In the genomic region with DNA sequence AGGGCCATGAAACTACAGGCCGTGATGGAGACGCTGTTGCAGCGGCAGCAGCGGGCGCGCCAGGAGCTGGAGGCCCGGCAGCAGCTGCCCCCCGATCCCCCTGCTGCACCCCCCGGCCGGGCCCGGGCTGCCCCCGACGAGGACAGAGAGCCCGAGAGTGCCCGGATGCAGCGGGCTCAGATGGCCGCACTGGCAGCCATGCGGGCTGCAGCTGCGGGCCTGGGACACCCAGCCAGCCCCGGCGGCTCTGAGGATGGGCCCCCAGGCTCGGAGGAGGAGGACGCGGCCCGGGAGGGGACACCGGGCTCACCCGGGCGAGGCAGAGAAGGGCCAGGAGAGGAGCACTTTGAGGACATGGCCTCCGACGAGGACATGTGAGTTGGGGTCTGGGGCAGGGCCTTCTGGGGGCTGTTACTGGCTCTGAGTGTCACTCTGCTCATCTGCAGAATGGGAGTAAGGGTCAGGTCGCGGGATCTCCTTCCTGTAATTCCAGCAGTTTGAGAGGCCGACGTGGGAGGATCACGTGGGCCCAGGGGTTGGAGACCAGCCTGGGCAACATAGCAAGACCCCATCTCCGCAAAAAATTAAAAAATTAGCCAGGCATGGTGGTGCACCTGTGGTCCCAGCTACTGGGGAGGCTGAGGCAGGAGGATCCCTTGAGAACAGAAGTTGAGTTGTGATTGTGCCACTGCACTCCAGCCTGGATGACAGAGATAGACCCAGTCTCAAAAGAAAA, we compare ENCODE assay signal across 19 cellular contexts. TPM values are rescaled to one million over a fixed set of nuclear protein-coding genes. Genes with fewer than 3 reads are reported as not detected.
DNase-seq lines count a peak whose midpoint lies in the region; ATAC-seq, FAIRE-seq and TF ChIP-seq lines count a peak whose summit lies in the region.
"Had no signal": no experiment of that assay in that cellular context is flagged by ENCODE, and none has a peak within 500 bp of the region (broad histone marks: within the 10 kb centered on the region; RNA-seq: fewer than 3 reads in every experiment).

No MANE protein-coding gene starts in this region.

- H3K36me3 ChIP-seq in GM12878 (ENCODE audit: control insufficient read depth in 2 of 2, insufficient read depth in 2 of 2, low read length in 1 of 2), result peaks cover 7 to 10% of the 10 kb centered on the region in 2 experiments
- H3K36me3 ChIP-seq: SJCRH30 had no signal

- WGBS in GM12878 (ENCODE audit: insufficient coverage, insufficient replicate concordance, low lambda C conversion rate, missing lambda C conversion rate), result 93% methylated on average over 21 of the region's 36 CpGs

- H3K27ac ChIP-seq in GM12878 (ENCODE audit: control insufficient read depth, insufficient read depth), result no peak overlapping the region
- H3K27ac ChIP-seq: KMS-11, SJCRH30 had no signal

- FAIRE-seq in GM12878 (lab: Jason Lieb, UNC), result no peak
- FAIRE-seq: H54 had no signal

- peak overlapping the region; percentile 74 for H3K27ac Mint-ChIP-seq in activated CD4-positive, alpha-beta T cell treated with anti-CD3 and anti-CD28 coated beads, Interleukin-2, amount 10 ng/mL, durations not matched to agents 7 days and 5 days
- H3K27ac Mint-ChIP-seq in mesothelial cell of epicardium, result peak overlapping the region; percentile 59
- peak overlapping the region; percentile 64 for H3K27ac Mint-ChIP-seq in progenitor cell of endocrine pancreas
- H3K27ac Mint-ChIP-seq: HFFc6 had no signal

- peaks cover 70% of the 10 kb centered on the region for H3K79me2 ChIP-seq in GM12878 (ENCODE audit: control insufficient read depth, insufficient read depth, low read length)

- no peak for TF ChIP-seq EP300 in GM12878 (IDR thresholded peaks at IDR 0.05; ENCODE audit: borderline replicate concordance in 1 of 2, control insufficient read depth in 1 of 2, low read depth in 2 of 2, low read length in 2 of 2)

- SMC1A ChIA-PET in GM12878 (lab: Charles Lee; ENCODE audit: uncharacterized antibody, unreplicated experiment), result interaction anchor here (2.0 kb wide), 1 partner anchor 20 kb away, joined by 4 read pairs; no protein-coding TSS in a partner anchor

- no peak for TF ChIP-seq RAD21 in GM12878 (IDR thresholded peaks at IDR 0.05; ENCODE audit: insufficient read depth, low read depth, low read length)

- CTCF ChIA-PET in activated CD4-positive, alpha-beta T cell treated with anti-CD3 and anti-CD28 coated beads, Interleukin-2, amount 10 ng/mL, durations not matched to agents 7 days and 5 days (lab: Charles Lee), result interaction anchor here (1.0 to 1.5 kb wide), 2 partner anchors 9 to 10 kb away, joined by 3 read pairs; no protein-coding TSS in a partner anchor
- CTCF ChIA-PET in GM12878 (lab: Yijun Ruan, JAX), result interaction anchor here (0.7 kb wide), 1 partner anchor 19 kb away, joined by 3 read pairs; no protein-coding TSS in a partner anchor

- no peaks in the 10 kb centered on the region for H3K9me3 Mint-ChIP-seq in activated CD4-positive, alpha-beta T cell treated with anti-CD3 and anti-CD28 coated beads, Interleukin-2, amount 10 ng/mL, durations not matched to agents 7 days and 5 days
- H3K9me3 Mint-ChIP-seq in mesothelial cell of epicardium (no peaks in the 10 kb centered on the region), progenitor cell of endocrine pancreas (ENCODE audit: low read depth) (no peaks in the 10 kb centered on the region)
- H3K9me3 Mint-ChIP-seq: HFFc6 had no signal

- no peak overlapping the region for H3K4me3 Mint-ChIP-seq in activated CD4-positive, alpha-beta T cell treated with anti-CD3 and anti-CD28 coated beads, Interleukin-2, amount 10 ng/mL, durations not matched to agents 7 days and 5 days
- H3K4me3 Mint-ChIP-seq in mesothelial cell of epicardium (peak overlapping the region; percentile 36), progenitor cell of endocrine pancreas (ENCODE audit: low read depth) (no peak overlapping the region)
- H3K4me3 Mint-ChIP-seq: HFFc6 had no signal

- H3K4me1 ChIP-seq in GM12878 (ENCODE audit: control insufficient read depth, insufficient read depth, low read length), result peaks cover 14% of the 10 kb centered on the region

- in situ Hi-C loops in GM12878 (cut with MboI), result no loop called here

- H3K27me3 Mint-ChIP-seq in activated CD4-positive, alpha-beta T cell treated with anti-CD3 and anti-CD28 coated beads, Interleukin-2, amount 10 ng/mL, durations not matched to agents 7 days and 5 days, result no peaks in the 10 kb centered on the region
- H3K27me3 Mint-ChIP-seq in mesothelial cell of epicardium (ENCODE audit: low read depth) (no peaks in the 10 kb centered on the region), progenitor cell of endocrine pancreas (no peaks in the 10 kb centered on the region)

- peak; percentile 20; the same call in 1 of the 2 replicates for TF ChIP-seq POLR2A in GM12878 (IDR thresholded peaks at IDR 0.05; ENCODE audit: low read depth, low read length)

- no peak overlapping the region for H3K9ac ChIP-seq in GM12878 (ENCODE audit: control insufficient read depth, insufficient read depth, low read length)
- H3K9ac ChIP-seq: KMS-11 had no signal

- RAD21 ChIA-PET in GM12878 (lab: Charles Lee; ENCODE audit: unreplicated experiment), result no interaction called here

- no peak overlapping the region for H3K4me2 ChIP-seq in GM12878 (ENCODE audit: control insufficient read depth, insufficient read depth)
- H3K4me2 ChIP-seq: KMS-11 had no signal

- peaks cover 8% of the 10 kb centered on the region for H3K36me3 Mint-ChIP-seq in activated CD4-positive, alpha-beta T cell treated with anti-CD3 and anti-CD28 coated beads, Interleukin-2, amount 10 ng/mL, durations not matched to agents 7 days and 5 days (ENCODE audit: low read depth)
- peaks cover 3% of the 10 kb centered on the region for H3K36me3 Mint-ChIP-seq in mesothelial cell of epicardium
- H3K36me3 Mint-ChIP-seq in progenitor cell of endocrine pancreas (ENCODE audit: insufficient read depth), result peaks cover 3% of the 10 kb centered on the region

- no peak overlapping the region for H2AFZ ChIP-seq in GM12878 (ENCODE audit: control insufficient read depth, low read depth, low read length)

- H3K4me1 Mint-ChIP-seq in activated CD4-positive, alpha-beta T cell treated with anti-CD3 and anti-CD28 coated beads, Interleukin-2, amount 10 ng/mL, durations not matched to agents 7 days and 5 days, result peaks cover 14% of the 10 kb centered on the region
- peaks cover 15% of the 10 kb centered on the region for H3K4me1 Mint-ChIP-seq in mesothelial cell of epicardium
- H3K4me1 Mint-ChIP-seq in progenitor cell of endocrine pancreas (ENCODE audit: low read depth), result peaks cover 3% of the 10 kb centered on the region

- H4K20me1 ChIP-seq in GM12878 (ENCODE audit: control insufficient read depth, insufficient read depth), result no peaks in the 10 kb centered on the region

- POLR2A ChIA-PET in activated CD4-positive, alpha-beta T cell treated with anti-CD3 and anti-CD28 coated beads, Interleukin-2, amount 10 ng/mL, durations not matched to agents 7 days and 5 days (lab: Charles Lee), result no interaction called here
- POLR2A ChIA-PET in GM12878 (lab: Charles Lee), result interaction anchor here (0.6 to 0.7 kb wide), 2 partner anchors 35 to 170 kb away, joined by 3 read pairs; no protein-coding TSS in a partner anchor

- BruUV-seq in GM12878 (replicated peaks; lab: Mats Ljungman, UMichigan), result no TSS peak

- intact Hi-C loops in GM12878 (cut with micrococcal nuclease; ENCODE audit: unreplicated experiment), result loop anchor here (10.0 kb wide), 1 partner anchor 315 kb away; a partner anchor contains a TSS

- TF ChIP-seq CTCF in GM12878 (IDR thresholded peaks at IDR 0.05 in 2 of 3, conservative IDR thresholded peaks at IDR 0.05 in 1 of 3; ENCODE audit: control insufficient read depth in 2 of 3, extremely low read depth in 1 of 3, insufficient read depth in 1 of 3, low read depth in 3 of 3, low read length in 3 of 3) (no peak), mesothelial cell of epicardium (IDR thresholded peaks at IDR 0.05; ENCODE audit: unreplicated experiment) (no peak), progenitor cell of endocrine pancreas (IDR thresholded peaks at IDR 0.05; ENCODE audit: unreplicated experiment) (no peak), GM20000 (IDR thresholded peaks at IDR 0.05; ENCODE audit: extremely low read depth, missing control alignments) (no peak)

- no peaks in the 10 kb centered on the region for H3K9me3 ChIP-seq in GM12878 (replicated peaks; ENCODE audit: control insufficient read depth, insufficient read depth, low read length)
- H3K9me3 ChIP-seq: SJCRH30 had no signal

- no peak for ATAC-seq in GM12878

- H3K4me3 ChIP-seq in GM12878, result no peak overlapping the region
- H3K4me3 ChIP-seq: SJCRH30 had no signal

- no peaks in the 10 kb centered on the region for H3K27me3 ChIP-seq in GM12878 (replicated peaks in 1 of 2; ENCODE audit: control insufficient read depth in 2 of 2, insufficient read depth in 2 of 2, low read length in 1 of 2)
- H3K27me3 ChIP-seq: SJCRH30 had no signal

- DNase-seq in activated CD4-positive, alpha-beta T cell treated with anti-CD3 and anti-CD28 coated beads, Interleukin-2, amount 10 ng/mL, durations not matched to agents 7 days and 5 days, result no peak
- no peak for DNase-seq in activated CD4-positive, alpha-beta T cell treated with anti-CD3 and anti-CD28 coated beads, Interleukin-2, amount 50 U/mL, for 1 hour
- DNase-seq in GM12878 (ENCODE audit: low read depth, low spot score), result no peak
- DNase-seq in mesothelial cell of epicardium (ENCODE audit: low spot score in 2 of 2, unreplicated experiment in 2 of 2), result no peak
- no peak for DNase-seq in progenitor cell of endocrine pancreas (ENCODE audit: low spot score, unreplicated experiment)
- no peak for DNase-seq in DMS79 treated with DMSO at 0.1 percent for 48 hours (lab: John Stamatoyannopoulos, UW)
- DNase-seq in GM20000 (ENCODE audit: low spot score), result no peak
- DNase-seq in NCI-H748 treated with DMSO at 0.1 percent for 48 hours (lab: John Stamatoyannopoulos, UW), result no peak
- DNase-seq: AML-193, EL, HFFc6, NCI-H1417 treated with DMSO at 0.1 percent for 48 hours, NCI-H187 treated with DMSO at 0.1 percent for 48 hours, NCI-H226, NCI-H524, SJCRH30 had no signal

RNA-seq across cellular contexts. Expression of a gene that starts 3.9 kb away (rescaled TPM):
- 10 to 100 TPM; 25.8 to 28.4 TPM for total RNA-seq in activated CD4-positive, alpha-beta T cell treated with anti-CD3 and anti-CD28 coated beads, Interleukin-2, amount 10 ng/mL, durations not matched to agents 7 days and 5 days
- 148 and 152 TPM in 2 replicates for total RNA-seq in GM12878 (2013; cell fraction: nucleolus; rRNA removed)
- total RNA-seq in GM12878 (2014; rRNA removed), result 30.2 and 34.2 TPM in 2 replicates
- 18.3 and 23.6 TPM in 2 replicates for total RNA-seq in GM12878 (2014; rRNA removed; fragmentation: Illumina TruSeq; extraction: Trizol)
- total RNA-seq in GM12878 (2021), result 68.3 and 70.0 TPM in 2 replicates
- 10.8 TPM for polyA plus RNA-seq in GM12878 (2011; ENCODE audit: low read depth)
- 6.5 and 17.1 TPM in 2 replicates for polyA plus RNA-seq in GM12878 (2011; rRNA removed)
- polyA plus RNA-seq in GM12878 (2011; cell fraction: cytosol; rRNA removed), result 22.9 and 33.7 TPM in 2 replicates
- polyA plus RNA-seq in GM12878 (2011; cell fraction: nucleus; rRNA removed), result 52.3 and 76.3 TPM in 2 replicates
- polyA plus RNA-seq in GM12878 (2012), result 33.7 and 35.9 TPM in 2 replicates
- polyA plus RNA-seq in GM12878 (2014; fragmentation: Illumina TruSeq; extraction: Trizol), result 5.7 and 16.3 TPM in 2 replicates
- 1 to 10 TPM in 1 of 2 experiments, under 1 TPM in 1; 0.76 to 1.6 TPM for polyA plus RNA-seq in GM12878 (2014; fragmentation: Nextera tagmentation; extraction: Ambion mirVana)
- 37.0 and 45.1 TPM in 2 replicates for polyA plus RNA-seq in GM12878 (2014; rRNA removed)
- polyA plus RNA-seq in GM12878 (2016; fragmentation: Nextera tagmentation; extraction: Ambion mirVana), result 1 to 10 TPM; 8.9 to 9.6 TPM
- polyA minus RNA-seq in GM12878 (2011; rRNA and poly(A)+ RNA removed), result 42.1 and 69.0 TPM in 2 replicates
- 48.9 and 50.8 TPM in 2 replicates for polyA minus RNA-seq in GM12878 (2011; cell fraction: cytosol; rRNA and poly(A)+ RNA removed)
- 33.1 and 53.2 TPM in 2 replicates for polyA minus RNA-seq in GM12878 (2011; cell fraction: nucleus; rRNA and poly(A)+ RNA removed)
- total RNA-seq in mesothelial cell of epicardium, result 65.9 to 72.4 TPM (median 70.6 TPM) in 3 replicates
- total RNA-seq in progenitor cell of endocrine pancreas, result 149 and 154 TPM in 2 replicates

RNA-seq across cellular contexts. Expression of a gene that starts 12.6 kb away (rescaled TPM):
- total RNA-seq in activated CD4-positive, alpha-beta T cell treated with anti-CD3 and anti-CD28 coated beads, Interleukin-2, amount 10 ng/mL, durations not matched to agents 7 days and 5 days, result 1 to 10 TPM in 1 of 2 experiments, under 1 TPM in 1; 0.72 to 1.1 TPM
- total RNA-seq in GM12878 (2013; cell fraction: nucleolus; rRNA removed), result 16.9 and 18.1 TPM in 2 replicates
- 0.60 and 2.7 TPM in 2 replicates for total RNA-seq in GM12878 (2014; rRNA removed)
- not detected in 2 replicates for total RNA-seq in GM12878 (2014; rRNA removed; fragmentation: Illumina TruSeq; extraction: Trizol)
- total RNA-seq in GM12878 (2021), result 1.8 TPM in 2 replicates
- 0.30 TPM for polyA plus RNA-seq in GM12878 (2011; ENCODE audit: low read depth)
- 1.6 and 2.8 TPM in 2 replicates for polyA plus RNA-seq in GM12878 (2011; rRNA removed)
- 2.7 and 4.7 TPM in 2 replicates for polyA plus RNA-seq in GM12878 (2011; cell fraction: cytosol; rRNA removed)
- polyA plus RNA-seq in GM12878 (2011; cell fraction: nucleus; rRNA removed), result 19.3 and 20.1 TPM in 2 replicates
- 1.9 and 2.3 TPM in 2 replicates for polyA plus RNA-seq in GM12878 (2012)
- not detected in 2 replicates for polyA plus RNA-seq in GM12878 (2014; fragmentation: Illumina TruSeq; extraction: Trizol)
- under 1 TPM in 1 of 2 experiments, not detected in 1; 0.13 TPM for polyA plus RNA-seq in GM12878 (2014; fragmentation: Nextera tagmentation; extraction: Ambion mirVana)
- polyA plus RNA-seq in GM12878 (2014; rRNA removed), result 0.83 and 2.1 TPM in 2 replicates
- 1 to 10 TPM in 1 of 2 experiments, under 1 TPM in 1; 0.14 to 1.4 TPM for polyA plus RNA-seq in GM12878 (2016; fragmentation: Nextera tagmentation; extraction: Ambion mirVana)
- polyA minus RNA-seq in GM12878 (2011; rRNA and poly(A)+ RNA removed), result 0.29 and 1.3 TPM in 2 replicates
- polyA minus RNA-seq in GM12878 (2011; cell fraction: cytosol; rRNA and poly(A)+ RNA removed), result 1.9 and 2.8 TPM in 2 replicates
- polyA minus RNA-seq in GM12878 (2011; cell fraction: nucleus; rRNA and poly(A)+ RNA removed), result 1.7 and 3.2 TPM in 2 replicates
- 1.0 to 1.5 TPM (median 1.1 TPM) in 3 replicates for total RNA-seq in mesothelial cell of epicardium
- 5.8 and 6.1 TPM in 2 replicates for total RNA-seq in progenitor cell of endocrine pancreas
- total RNA-seq: HFFc6, M059J had no signal

RNA-seq across cellular contexts. Expression of a gene that starts 16.7 kb away (rescaled TPM):
- 100 to 1,000 TPM; 120 to 121 TPM for total RNA-seq in activated CD4-positive, alpha-beta T cell treated with anti-CD3 and anti-CD28 coated beads, Interleukin-2, amount 10 ng/mL, durations not matched to agents 7 days and 5 days
- 17.9 and 20.1 TPM in 2 replicates for total RNA-seq in GM12878 (2013; cell fraction: nucleolus; rRNA removed)
- total RNA-seq in GM12878 (2014; rRNA removed), result 24.3 and 28.1 TPM in 2 replicates
- 18.2 and 19.6 TPM in 2 replicates for total RNA-seq in GM12878 (2014; rRNA removed; fragmentation: Illumina TruSeq; extraction: Trizol)
- 51.6 and 54.5 TPM in 2 replicates for total RNA-seq in GM12878 (2021)
- polyA plus RNA-seq in GM12878 (2011; ENCODE audit: low read depth), result 14.1 TPM
- polyA plus RNA-seq in GM12878 (2011; rRNA removed), result 12.1 and 26.1 TPM in 2 replicates
- 43.8 and 54.5 TPM in 2 replicates for polyA plus RNA-seq in GM12878 (2011; cell fraction: cytosol; rRNA removed)
- polyA plus RNA-seq in GM12878 (2011; cell fraction: nucleus; rRNA removed), result 41.0 and 44.6 TPM in 2 replicates
- 39.6 and 50.1 TPM in 2 replicates for polyA plus RNA-seq in GM12878 (2012)
- polyA plus RNA-seq in GM12878 (2014; fragmentation: Illumina TruSeq; extraction: Trizol), result 16.4 and 27.2 TPM in 2 replicates
- 1 to 10 TPM; 1.3 to 4.2 TPM for polyA plus RNA-seq in GM12878 (2014; fragmentation: Nextera tagmentation; extraction: Ambion mirVana)
- polyA plus RNA-seq in GM12878 (2014; rRNA removed), result 65.8 and 78.8 TPM in 2 replicates
- 10 to 100 TPM; 36.0 to 44.0 TPM for polyA plus RNA-seq in GM12878 (2016; fragmentation: Nextera tagmentation; extraction: Ambion mirVana)
- 8.9 and 20.7 TPM in 2 replicates for polyA minus RNA-seq in GM12878 (2011; rRNA and poly(A)+ RNA removed)
- polyA minus RNA-seq in GM12878 (2011; cell fraction: cytosol; rRNA and poly(A)+ RNA removed), result 11.9 and 12.1 TPM in 2 replicates
- polyA minus RNA-seq in GM12878 (2011; cell fraction: nucleus; rRNA and poly(A)+ RNA removed), result 4.8 and 6.7 TPM in 2 replicates
- 47.4 to 50.5 TPM (median 49.5 TPM) in 3 replicates for total RNA-seq in mesothelial cell of epicardium
- total RNA-seq in progenitor cell of endocrine pancreas, result 61.4 and 63.1 TPM in 2 replicates

RNA-seq across cellular contexts. Expression of a gene that starts 36.4 kb away (rescaled TPM):
- total RNA-seq in activated CD4-positive, alpha-beta T cell treated with anti-CD3 and anti-CD28 coated beads, Interleukin-2, amount 10 ng/mL, durations not matched to agents 7 days and 5 days, result not detected
- not detected in 2 replicates for total RNA-seq in GM12878 (2013; cell fraction: nucleolus; rRNA removed)
- total RNA-seq in GM12878 (2014; rRNA removed), result not detected in 2 replicates
- not detected in 2 replicates for total RNA-seq in GM12878 (2014; rRNA removed; fragmentation: Illumina TruSeq; extraction: Trizol)
- not detected in 2 replicates for total RNA-seq in GM12878 (2021)
- not detected for polyA plus RNA-seq in GM12878 (2011; ENCODE audit: low read depth)
- polyA plus RNA-seq in GM12878 (2011; rRNA removed), result not detected in 2 replicates
- not detected in 2 replicates for polyA plus RNA-seq in GM12878 (2011; cell fraction: cytosol; rRNA removed)
- not detected in 2 replicates for polyA plus RNA-seq in GM12878 (2011; cell fraction: nucleus; rRNA removed)
- polyA plus RNA-seq in GM12878 (2012), result not detected in 2 replicates
- polyA plus RNA-seq in GM12878 (2014; fragmentation: Illumina TruSeq; extraction: Trizol), result not detected in 2 replicates
- polyA plus RNA-seq in GM12878 (2014; fragmentation: Nextera tagmentation; extraction: Ambion mirVana), result not detected
- polyA plus RNA-seq in GM12878 (2014; rRNA removed), result not detected in 2 replicates
- polyA plus RNA-seq in GM12878 (2016; fragmentation: Nextera tagmentation; extraction: Ambion mirVana), result not detected
- polyA minus RNA-seq in GM12878 (2011; rRNA and poly(A)+ RNA removed), result 1,322 TPM in 1 of 2 replicates, not detected in the other
- polyA minus RNA-seq in GM12878 (2011; cell fraction: cytosol; rRNA and poly(A)+ RNA removed), result not detected in 2 replicates
- under 0.01 TPM in 1 of 2 replicates, not detected in the other for polyA minus RNA-seq in GM12878 (2011; cell fraction: nucleus; rRNA and poly(A)+ RNA removed)
- total RNA-seq in mesothelial cell of epicardium, result not detected in 3 replicates
- not detected in 2 replicates for total RNA-seq in progenitor cell of endocrine pancreas
- total RNA-seq: HFFc6, M059J, SJCRH30 had no signal

RNA-seq across cellular contexts. Expression of a gene that starts 36.7 kb away (rescaled TPM):
- 10 to 100 TPM; 72.5 to 88.1 TPM for total RNA-seq in activated CD4-positive, alpha-beta T cell treated with anti-CD3 and anti-CD28 coated beads, Interleukin-2, amount 10 ng/mL, durations not matched to agents 7 days and 5 days
- total RNA-seq in GM12878 (2013; cell fraction: nucleolus; rRNA removed), result 36.0 and 39.7 TPM in 2 replicates
- total RNA-seq in GM12878 (2014; rRNA removed) (10.7 and 14.5 TPM in 2 replicates), GM12878 (2014; rRNA removed; fragmentation: Illumina TruSeq; extraction: Trizol) (4.7 and 6.4 TPM in 2 replicates), GM12878 (2021) (48.2 and 49.4 TPM in 2 replicates), mesothelial cell of epicardium (79.8 to 87.8 TPM (median 80.0 TPM) in 3 replicates), progenitor cell of endocrine pancreas (87.2 and 91.7 TPM in 2 replicates)
- polyA plus RNA-seq in GM12878 (2011; ENCODE audit: low read depth), result 14.5 TPM
- polyA plus RNA-seq in GM12878 (2011; rRNA removed) (3.8 and 12.7 TPM in 2 replicates), GM12878 (2014; fragmentation: Illumina TruSeq; extraction: Trizol) (0.19 and 3.5 TPM in 2 replicates), GM12878 (2014; fragmentation: Nextera tagmentation; extraction: Ambion mirVana) (1 to 10 TPM in 1 of 2 experiments, under 1 TPM in 1; 0.56 to 3.5 TPM), GM12878 (2014; rRNA removed) (24.4 and 28.9 TPM in 2 replicates), GM12878 (2016; fragmentation: Nextera tagmentation; extraction: Ambion mirVana) (10 to 100 TPM; 49.6 to 51.1 TPM)
- polyA plus RNA-seq in GM12878 (2011; cell fraction: cytosol; rRNA removed), result 38.0 and 39.5 TPM in 2 replicates
- 36.6 and 56.4 TPM in 2 replicates for polyA plus RNA-seq in GM12878 (2011; cell fraction: nucleus; rRNA removed)
- polyA plus RNA-seq in GM12878 (2012), result 36.5 and 37.4 TPM in 2 replicates
- 16.8 and 38.4 TPM in 2 replicates for polyA minus RNA-seq in GM12878 (2011; rRNA and poly(A)+ RNA removed)
- 31.8 and 34.9 TPM in 2 replicates for polyA minus RNA-seq in GM12878 (2011; cell fraction: cytosol; rRNA and poly(A)+ RNA removed)
- polyA minus RNA-seq in GM12878 (2011; cell fraction: nucleus; rRNA and poly(A)+ RNA removed), result 12.5 and 26.0 TPM in 2 replicates
